20 cellular contexts compared by ENCODE assay signal in genomic region chr4:67682266-67682665, GRCh38. TPM values are rescaled to one million over a fixed set of nuclear protein-coding genes. Genes with fewer than 3 reads are reported as not detected.
DNase-seq lines count a peak whose midpoint lies in the region; ATAC-seq, FAIRE-seq and TF ChIP-seq lines count a peak whose summit lies in the region.
"Had no signal": no experiment of that assay in that cellular context is flagged by ENCODE, and none has a peak within 500 bp of the region (broad histone marks: within the 10 kb centered on the region; RNA-seq: fewer than 3 reads in every experiment).

No MANE protein-coding gene starts in this region.

- no peak for DNase-seq in activated CD8-positive, alpha-beta memory T cell treated with anti-CD3 and anti-CD28 coated beads, Interleukin-2, amount 10 ng/mL, durations not matched to agents 7 days and 5 days
- DNase-seq in activated CD8-positive, alpha-beta memory T cell treated with anti-CD3 and anti-CD28 coated beads, Interleukin-2, amount 50 U/mL, for 48 hours = no peak
- no peak for DNase-seq in GM19239 (ENCODE audit: insufficient read length, low spot score)
- peak; percentile 26 for DNase-seq in bronchial epithelial cell (ENCODE audit: low read depth)
- peak in 1 of 2 donors; percentile 62 for DNase-seq in foreskin keratinocyte
- no peak for DNase-seq in testis
- DNase-seq in stimulated activated naive CD8-positive, alpha-beta T cell treated with anti-CD3 and anti-CD28 coated beads, Interleukin-15, Interleukin-2, amounts not matched to agents 100 U/mL and 50 U/mL, for 24 hours = no peak
- DNase-seq in right atrium auricular region (ENCODE audit: low spot score) = no peak
- DNase-seq: Caco-2; CD4-positive, CD25-positive, alpha-beta regulatory T cell; CD8-positive, alpha-beta T cell; DMS 273 treated with DMSO at 0.1 percent for 48 hours; DMS79 treated with DMSO at 0.1 percent for 48 hours; H9 had no signal

- peaks cover 49% of the 10 kb centered on the region for H3K36me3 Mint-ChIP-seq in activated CD8-positive, alpha-beta memory T cell treated with anti-CD3 and anti-CD28 coated beads, Interleukin-2, amount 10 ng/mL, durations not matched to agents 7 days and 5 days

- peak; percentile 8 for FAIRE-seq in GM19239 (lab: Jason Lieb, UNC)
- no peak for FAIRE-seq in bronchial epithelial cell (lab: Jason Lieb, UNC)

- TF ChIP-seq CTCF in bronchial epithelial cell (IDR thresholded peaks at IDR 0.05; ENCODE audit: insufficient read depth, low read length, severe bottlenecking) (no peak), foreskin keratinocyte (conservative IDR thresholded peaks at IDR 0.05) (no peak), testis (IDR thresholded peaks at IDR 0.05) (no peak), right atrium auricular region (IDR thresholded peaks at IDR 0.05) (no peak)

- WGBS in testis, 2 donors = 87 to 91% methylated on average over 1 of the region's 1 CpG

- H3K9me3 Mint-ChIP-seq in activated CD8-positive, alpha-beta memory T cell treated with anti-CD3 and anti-CD28 coated beads, Interleukin-2, amount 10 ng/mL, durations not matched to agents 7 days and 5 days (ENCODE audit: low read depth) = no peaks in the 10 kb centered on the region
- H3K9me3 Mint-ChIP-seq: CD4-positive, CD25-positive, alpha-beta regulatory T cell; CD8-positive, alpha-beta T cell; GM23338; H9 had no signal

- no peaks in the 10 kb centered on the region for H3K27me3 ChIP-seq in bronchial epithelial cell (ENCODE audit: control insufficient read depth, insufficient read depth, low read length)
- H3K27me3 ChIP-seq in foreskin keratinocyte = no peaks in the 10 kb centered on the region
- H3K27me3 ChIP-seq in testis = no peaks in the 10 kb centered on the region
- H3K27me3 ChIP-seq in right atrium auricular region = no peaks in the 10 kb centered on the region
- H3K27me3 ChIP-seq: BLaER1 had no signal

- H3K4me3 Mint-ChIP-seq in activated CD8-positive, alpha-beta memory T cell treated with anti-CD3 and anti-CD28 coated beads, Interleukin-2, amount 10 ng/mL, durations not matched to agents 7 days and 5 days = no peak overlapping the region
- H3K4me3 Mint-ChIP-seq: B cell; CD4-positive, CD25-positive, alpha-beta regulatory T cell; CD8-positive, alpha-beta T cell; GM23338; H9 had no signal

- intact Hi-C loops in testis (cut with DNase I; ENCODE audit: low total_unique reads) = no loop called here

- no peaks in the 10 kb centered on the region for H3K27me3 Mint-ChIP-seq in activated CD8-positive, alpha-beta memory T cell treated with anti-CD3 and anti-CD28 coated beads, Interleukin-2, amount 10 ng/mL, durations not matched to agents 7 days and 5 days
- H3K27me3 Mint-ChIP-seq: B cell; CD4-positive, CD25-positive, alpha-beta regulatory T cell had no signal

- peaks cover 31% of the 10 kb centered on the region for H3K4me1 Mint-ChIP-seq in activated CD8-positive, alpha-beta memory T cell treated with anti-CD3 and anti-CD28 coated beads, Interleukin-2, amount 10 ng/mL, durations not matched to agents 7 days and 5 days
- H3K4me1 Mint-ChIP-seq: B cell, GM23338 had no signal

- no peak for ATAC-seq in activated CD8-positive, alpha-beta memory T cell treated with anti-CD3 and anti-CD28 coated beads, Interleukin-2, amount 10 ng/mL, durations not matched to agents 7 days and 5 days
- ATAC-seq in foreskin keratinocyte = peak; percentile 58
- ATAC-seq in stimulated activated naive CD8-positive, alpha-beta T cell treated with anti-CD3 and anti-CD28 coated beads, Interleukin-15, Interleukin-2, amounts not matched to agents 100 U/mL and 50 U/mL, for 24 hours = no peak
- ATAC-seq: CD8-positive, alpha-beta T cell; GM23338; HCT116 had no signal

- H3K4me1 ChIP-seq in foreskin keratinocyte (peaks cover 42% of the 10 kb centered on the region), testis (no peaks in the 10 kb centered on the region), right atrium auricular region (no peaks in the 10 kb centered on the region)
- H3K4me1 ChIP-seq: BLaER1, Caco-2 had no signal

- H3K27ac Mint-ChIP-seq in activated CD8-positive, alpha-beta memory T cell treated with anti-CD3 and anti-CD28 coated beads, Interleukin-2, amount 10 ng/mL, durations not matched to agents 7 days and 5 days = peak overlapping the region; percentile 36
- H3K27ac Mint-ChIP-seq: B cell; CD8-positive, alpha-beta T cell; GM23338 had no signal

- CTCF ChIA-PET in activated CD8-positive, alpha-beta memory T cell treated with anti-CD3 and anti-CD28 coated beads, Interleukin-2, amount 10 ng/mL, durations not matched to agents 7 days and 5 days (lab: Charles Lee) = interaction anchor here (1.4 kb wide), 1 partner anchor 8 kb away, joined by 3 read pairs; no protein-coding TSS in a partner anchor

- H3K9me3 ChIP-seq in testis (no peaks in the 10 kb centered on the region), right atrium auricular region (no peaks in the 10 kb centered on the region)
- H3K9me3 ChIP-seq: BLaER1, Caco-2 had no signal

- H3K27ac ChIP-seq in foreskin keratinocyte (peak overlapping the region; percentile 94), testis (no peak overlapping the region), right atrium auricular region (no peak overlapping the region)
- H3K27ac ChIP-seq: 22Rv1, BLaER1, C4-2B had no signal

- H3K4me3 ChIP-seq in bronchial epithelial cell (ENCODE audit: low read depth, low read length) (no peak overlapping the region), testis (no peak overlapping the region), right atrium auricular region (no peak overlapping the region)
- H3K4me3 ChIP-seq: BLaER1, GM23338 had no signal

- no peak for TF ChIP-seq POLR2A in testis (IDR thresholded peaks at IDR 0.05)

- H3K36me3 ChIP-seq in bronchial epithelial cell (ENCODE audit: control insufficient read depth, insufficient read depth, low read length) (no peaks in the 10 kb centered on the region), testis (ENCODE audit: low read depth, missing control alignments) (no peaks in the 10 kb centered on the region), right atrium auricular region (peaks cover 8% of the 10 kb centered on the region)

RNA-seq across cellular contexts. Expression of gene UBA6, which starts 18.7 kb away (rescaled TPM):
- 10 to 100 TPM; 88.2 to 91.2 TPM for total RNA-seq in activated CD8-positive, alpha-beta memory T cell treated with anti-CD3 and anti-CD28 coated beads, Interleukin-2, amount 10 ng/mL, durations not matched to agents 7 days and 5 days
- 92.9 and 145 TPM in 2 replicates for total RNA-seq in bronchial epithelial cell
- total RNA-seq in foreskin keratinocyte = 106 and 139 TPM in 2 replicates
- 9.2 and 9.7 TPM in 2 replicates for polyA plus RNA-seq in foreskin keratinocyte
- total RNA-seq in testis = 10 to 100 TPM; 76.2 to 86.8 TPM
- 19.7 TPM for polyA plus RNA-seq in testis (ENCODE audit: insufficient read depth, low read depth, low replicate concordance)
- total RNA-seq in right atrium auricular region = 10 to 100 TPM; 22.4 to 28.6 TPM
